9 cellular contexts compared by ENCODE assay signal in genomic region chr16:84144301-84144858, GRCh38. TPM values are rescaled to one million over a fixed set of nuclear protein-coding genes. Genes with fewer than 3 reads are reported as not detected.
DNase-seq lines count a peak whose midpoint lies in the region; ATAC-seq and TF ChIP-seq lines count a peak whose summit lies in the region.
"Had no signal": no experiment of that assay in that cellular context is flagged by ENCODE, and none has a peak within 500 bp of the region (broad histone marks: within the 10 kb centered on the region; RNA-seq: fewer than 3 reads in every experiment).

No MANE protein-coding gene starts in this region.

- H3K27ac Mint-ChIP-seq in activated T-helper 17 cell treated with anti-CD3 and anti-CD28 coated beads, Interleukin-2, amount 50 U/mL, for 72 hours: peak overlapping the region; percentile 93

- TF ChIP-seq CTCF in AG09319 (IDR thresholded peaks at IDR 0.05; ENCODE audit: low read depth, low read length): peak; percentile 12
- peak; percentile 10 for TF ChIP-seq CTCF in foreskin fibroblast (IDR thresholded peaks at IDR 0.05; ENCODE audit: low read depth, low read length)
- TF ChIP-seq CTCF in omental fat pad (IDR thresholded peaks at IDR 0.05): no peak
- no peak for TF ChIP-seq CTCF in upper lobe of right lung (IDR thresholded peaks at IDR 0.05)

- H3K4me3 Mint-ChIP-seq in activated T-helper 17 cell treated with anti-CD3 and anti-CD28 coated beads, Interleukin-2, amount 50 U/mL, for 72 hours: peak overlapping the region; percentile 96

- H3K4me1 Mint-ChIP-seq in activated T-helper 17 cell treated with anti-CD3 and anti-CD28 coated beads, Interleukin-2, amount 50 U/mL, for 72 hours: peaks cover 15% of the 10 kb centered on the region

- no peaks in the 10 kb centered on the region for H3K36me3 ChIP-seq in upper lobe of right lung

- H3K9me3 Mint-ChIP-seq in activated T-helper 17 cell treated with anti-CD3 and anti-CD28 coated beads, Interleukin-2, amount 50 U/mL, for 72 hours: no peaks in the 10 kb centered on the region

- peaks cover 6% of the 10 kb centered on the region for H3K36me3 Mint-ChIP-seq in activated T-helper 17 cell treated with anti-CD3 and anti-CD28 coated beads, Interleukin-2, amount 50 U/mL, for 72 hours (ENCODE audit: low read depth)

- H3K9me3 ChIP-seq in upper lobe of right lung: no peaks in the 10 kb centered on the region

- intact Hi-C loops in upper lobe of right lung (cut with DNase I): no loop called here

- H3K4me1 ChIP-seq in upper lobe of right lung: peaks cover 5% of the 10 kb centered on the region

- peak overlapping the region; percentile 66 for H3K27ac ChIP-seq in upper lobe of right lung

- H3K27me3 ChIP-seq in upper lobe of right lung: no peaks in the 10 kb centered on the region

- H3K4me3 ChIP-seq in foreskin fibroblast (ENCODE audit: low read depth in 1 of 2, low read length in 2 of 2): peak overlapping the region; percentile 80 to 87
- H3K4me3 ChIP-seq in upper lobe of right lung: peak overlapping the region; percentile 86

- no peaks in the 10 kb centered on the region for H3K27me3 Mint-ChIP-seq in activated T-helper 17 cell treated with anti-CD3 and anti-CD28 coated beads, Interleukin-2, amount 50 U/mL, for 72 hours

- DNase-seq in AG09319 (ENCODE audit: extremely low read depth, low read depth) (no peak), NCI-H69 (lab: John Stamatoyannopoulos, UW) (peak; percentile 34), foreskin fibroblast (peak in 1 of 2 donors; percentile 53), omental fat pad (ENCODE audit: low spot score) (no peak), upper lobe of right lung (peak; percentile 76), NCI-H1436 (lab: John Stamatoyannopoulos, UW) (no peak)

- ATAC-seq in GM19351 (IDR thresholded peaks at IDR 0.05; ENCODE audit: unreplicated experiment) (peak; percentile 31), omental fat pad (ENCODE audit: low FRiP score) (peak; percentile 53), upper lobe of right lung (peak; percentile 48)
- peak; percentile 63 for ATAC-seq in activated T-helper 17 cell treated with anti-CD3 and anti-CD28 coated beads, Interleukin-2, amount 50 U/mL, for 72 hours (replicated peaks)

RNA-seq across cellular contexts. Expression of gene HSDL1, which starts 0.6 kb away (rescaled TPM):
- total RNA-seq in activated T-helper 17 cell treated with anti-CD3 and anti-CD28 coated beads, Interleukin-2, amount 50 U/mL, for 72 hours: 10 to 100 TPM in 1 of 2 donors, 1 to 10 TPM in 1; 9.9 to 14.6 TPM
- total RNA-seq in omental fat pad (10 to 100 TPM in 3 of 4 donors, 1 to 10 TPM in 1; 8.8 to 21.4 (median 15.8) TPM), upper lobe of right lung (31.0 TPM)

RNA-seq across cellular contexts. Expression of gene DNAAF1, which starts 0.7 kb away (rescaled TPM):
- total RNA-seq in activated T-helper 17 cell treated with anti-CD3 and anti-CD28 coated beads, Interleukin-2, amount 50 U/mL, for 72 hours: under 1 TPM in 1 of 2 donors, not detected in 1; 0.21 TPM
- total RNA-seq in omental fat pad (under 1 TPM in 3 of 4 donors, not detected in 1; 0.28 to 0.48 (median 0.32) TPM), upper lobe of right lung (0.49 TPM)

RNA-seq across cellular contexts. Expression of gene MBTPS1, which starts 27.6 kb away (rescaled TPM):
- total RNA-seq in activated T-helper 17 cell treated with anti-CD3 and anti-CD28 coated beads, Interleukin-2, amount 50 U/mL, for 72 hours: 10 to 100 TPM; 44.0 to 54.4 TPM
- total RNA-seq in omental fat pad (100 to 1,000 TPM in 1 of 4 donors, 10 to 100 TPM in 3; 75.3 to 100 (median 84.3) TPM), upper lobe of right lung (97.5 TPM)

RNA-seq across cellular contexts. Expression of gene TAF1C, which starts 42.5 kb away (rescaled TPM):
- 10 to 100 TPM; 37.0 to 44.9 TPM for total RNA-seq in activated T-helper 17 cell treated with anti-CD3 and anti-CD28 coated beads, Interleukin-2, amount 50 U/mL, for 72 hours
- 10 to 100 TPM; 24.4 to 73.9 (median 33.3) TPM for total RNA-seq in omental fat pad
- 80.2 TPM for total RNA-seq in upper lobe of right lung

RNA-seq across cellular contexts. Expression of gene ADAD2, which starts 46.6 kb away (rescaled TPM):
- total RNA-seq in activated T-helper 17 cell treated with anti-CD3 and anti-CD28 coated beads, Interleukin-2, amount 50 U/mL, for 72 hours: not detected
- total RNA-seq in omental fat pad (1 to 10 TPM in 2 of 4 donors, under 1 TPM in 1, not detected in 1; 0.19 to 4.3 (median 1.6) TPM), upper lobe of right lung (0.52 TPM)
- total RNA-seq: temporal lobe had no signal

Comparison
In these comparisons a context has a peak if more than half of its experiments do, and no peak if none do; other contexts are left out.
1. DNase-seq: peak in NCI-H69 (single experiment) and upper lobe of right lung (single experiment); none in AG09319 (single experiment), omental fat pad (single experiment) and NCI-H1436 (single experiment).
2. CTCF ChIP-seq: peak in AG09319 (single experiment) and foreskin fibroblast (single experiment); none in omental fat pad (0 of 3) and upper lobe of right lung (single experiment).
3. Peak in every context shown above with its lines, with median percentiles within 50 percentile points of each other: ATAC-seq.